Comparison of ENCODE assay signal across 2 cellular contexts in genomic region chr6:4188801-4189200, GRCh38.
TF ChIP-seq lines count a peak whose summit lies in the region.

No MANE protein-coding gene starts in this region.

TF ChIP-seq in GM23338, 12 proteins besides CTCF, POLR2A, EP300 and RAD21:
- TF ChIP-seq ZNF114 (CRISPR knock-in tag; IDR thresholded peaks at IDR 0.05) (no peak), CREB1 (CRISPR knock-in tag; IDR thresholded peaks at IDR 0.05; ENCODE audit: low read depth) (no peak), JUNB (IDR thresholded peaks at IDR 0.05; ENCODE audit: unreplicated experiment) (no peak), POLR2AphosphoS5 (IDR thresholded peaks at IDR 0.05; ENCODE audit: low read depth) (no peak), NANOG (IDR thresholded peaks at IDR 0.05; ENCODE audit: borderline replicate concordance) (no peak), REST (IDR thresholded peaks at IDR 0.05; ENCODE audit: unreplicated experiment) (no peak), EZH2phosphoT487 (IDR thresholded peaks at IDR 0.05; ENCODE audit: unreplicated experiment) (no peak), ZNF331 (CRISPR knock-in tag; IDR thresholded peaks at IDR 0.05; ENCODE audit: low read depth) (no peak), STAT1 (IDR thresholded peaks at IDR 0.05; ENCODE audit: unreplicated experiment) (no peak), EZH2 (IDR thresholded peaks at IDR 0.05; ENCODE audit: low read depth, unreplicated experiment) (no peak)
- TF ChIP-seq, protein P1, sequence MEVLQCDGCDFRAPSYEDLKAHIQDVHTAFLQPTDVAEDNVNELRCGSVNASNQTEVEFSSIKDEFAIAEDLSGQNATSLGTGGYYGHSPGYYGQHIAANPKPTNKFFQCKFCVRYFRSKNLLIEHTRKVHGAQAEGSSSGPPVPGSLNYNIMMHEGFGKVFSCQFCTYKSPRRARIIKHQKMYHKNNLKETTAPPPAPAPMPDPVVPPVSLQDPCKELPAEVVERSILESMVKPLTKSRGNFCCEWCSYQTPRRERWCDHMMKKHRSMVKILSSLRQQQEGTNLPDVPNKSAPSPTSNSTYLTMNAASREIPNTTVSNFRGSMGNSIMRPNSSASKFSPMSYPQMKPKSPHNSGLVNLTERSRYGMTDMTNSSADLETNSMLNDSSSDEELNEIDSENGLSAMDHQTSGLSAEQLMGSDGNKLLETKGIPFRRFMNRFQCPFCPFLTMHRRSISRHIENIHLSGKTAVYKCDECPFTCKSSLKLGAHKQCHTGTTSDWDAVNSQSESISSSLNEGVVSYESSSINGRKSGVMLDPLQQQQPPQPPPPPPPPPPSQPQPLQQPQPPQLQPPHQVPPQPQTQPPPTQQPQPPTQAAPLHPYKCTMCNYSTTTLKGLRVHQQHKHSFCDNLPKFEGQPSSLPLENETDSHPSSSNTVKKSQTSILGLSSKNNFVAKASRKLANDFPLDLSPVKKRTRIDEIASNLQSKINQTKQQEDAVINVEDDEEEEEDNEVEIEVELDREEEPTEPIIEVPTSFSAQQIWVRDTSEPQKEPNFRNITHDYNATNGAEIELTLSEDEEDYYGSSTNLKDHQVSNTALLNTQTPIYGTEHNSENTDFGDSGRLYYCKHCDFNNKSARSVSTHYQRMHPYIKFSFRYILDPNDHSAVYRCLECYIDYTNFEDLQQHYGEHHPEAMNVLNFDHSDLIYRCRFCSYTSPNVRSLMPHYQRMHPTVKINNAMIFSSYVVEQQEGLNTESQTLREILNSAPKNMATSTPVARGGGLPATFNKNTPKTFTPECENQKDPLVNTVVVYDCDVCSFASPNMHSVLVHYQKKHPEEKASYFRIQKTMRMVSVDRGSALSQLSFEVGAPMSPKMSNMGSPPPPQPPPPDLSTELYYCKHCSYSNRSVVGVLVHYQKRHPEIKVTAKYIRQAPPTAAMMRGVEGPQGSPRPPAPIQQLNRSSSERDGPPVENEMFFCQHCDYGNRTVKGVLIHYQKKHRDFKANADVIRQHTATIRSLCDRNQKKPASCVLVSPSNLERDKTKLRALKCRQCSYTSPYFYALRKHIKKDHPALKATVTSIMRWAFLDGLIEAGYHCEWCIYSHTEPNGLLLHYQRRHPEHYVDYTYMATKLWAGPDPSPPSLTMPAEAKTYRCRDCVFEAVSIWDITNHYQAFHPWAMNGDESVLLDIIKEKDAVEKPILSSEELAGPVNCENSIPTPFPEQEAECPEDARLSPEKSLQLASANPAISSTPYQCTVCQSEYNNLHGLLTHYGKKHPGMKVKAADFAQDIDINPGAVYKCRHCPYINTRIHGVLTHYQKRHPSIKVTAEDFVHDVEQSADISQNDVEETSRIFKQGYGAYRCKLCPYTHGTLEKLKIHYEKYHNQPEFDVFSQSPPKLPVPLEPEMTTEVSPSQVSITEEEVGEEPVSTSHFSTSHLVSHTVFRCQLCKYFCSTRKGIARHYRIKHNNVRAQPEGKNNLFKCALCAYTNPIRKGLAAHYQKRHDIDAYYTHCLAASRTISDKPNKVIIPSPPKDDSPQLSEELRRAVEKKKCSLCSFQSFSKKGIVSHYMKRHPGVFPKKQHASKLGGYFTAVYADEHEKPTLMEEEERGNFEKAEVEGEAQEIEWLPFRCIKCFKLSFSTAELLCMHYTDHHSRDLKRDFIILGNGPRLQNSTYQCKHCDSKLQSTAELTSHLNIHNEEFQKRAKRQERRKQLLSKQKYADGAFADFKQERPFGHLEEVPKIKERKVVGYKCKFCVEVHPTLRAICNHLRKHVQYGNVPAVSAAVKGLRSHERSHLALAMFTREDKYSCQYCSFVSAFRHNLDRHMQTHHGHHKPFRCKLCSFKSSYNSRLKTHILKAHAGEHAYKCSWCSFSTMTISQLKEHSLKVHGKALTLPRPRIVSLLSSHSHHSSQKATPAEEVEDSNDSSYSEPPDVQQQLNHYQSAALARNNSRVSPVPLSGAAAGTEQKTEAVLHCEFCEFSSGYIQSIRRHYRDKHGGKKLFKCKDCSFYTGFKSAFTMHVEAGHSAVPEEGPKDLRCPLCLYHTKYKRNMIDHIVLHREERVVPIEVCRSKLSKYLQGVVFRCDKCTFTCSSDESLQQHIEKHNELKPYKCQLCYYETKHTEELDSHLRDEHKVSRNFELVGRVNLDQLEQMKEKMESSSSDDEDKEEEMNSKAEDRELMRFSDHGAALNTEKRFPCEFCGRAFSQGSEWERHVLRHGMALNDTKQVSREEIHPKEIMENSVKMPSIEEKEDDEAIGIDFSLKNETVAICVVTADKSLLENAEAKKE (CRISPR knock-in tag; IDR thresholded peaks at IDR 0.05): no peak
- TF ChIP-seq, protein P2, sequence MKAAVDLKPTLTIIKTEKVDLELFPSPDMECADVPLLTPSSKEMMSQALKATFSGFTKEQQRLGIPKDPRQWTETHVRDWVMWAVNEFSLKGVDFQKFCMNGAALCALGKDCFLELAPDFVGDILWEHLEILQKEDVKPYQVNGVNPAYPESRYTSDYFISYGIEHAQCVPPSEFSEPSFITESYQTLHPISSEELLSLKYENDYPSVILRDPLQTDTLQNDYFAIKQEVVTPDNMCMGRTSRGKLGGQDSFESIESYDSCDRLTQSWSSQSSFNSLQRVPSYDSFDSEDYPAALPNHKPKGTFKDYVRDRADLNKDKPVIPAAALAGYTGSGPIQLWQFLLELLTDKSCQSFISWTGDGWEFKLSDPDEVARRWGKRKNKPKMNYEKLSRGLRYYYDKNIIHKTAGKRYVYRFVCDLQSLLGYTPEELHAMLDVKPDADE (IDR thresholded peaks at IDR 0.05): no peak

TF ChIP-seq in K562, 482 proteins besides CTCF, POLR2A, EP300 and RAD21:
- TF ChIP-seq ELF4 (CRISPR knock-in tag; IDR thresholded peaks at IDR 0.05) (no peak), MNT (conservative IDR thresholded peaks at IDR 0.05) (no peak), NCOA1 (IDR thresholded peaks at IDR 0.05; ENCODE audit: low read depth) (no peak), ARID2 (IDR thresholded peaks at IDR 0.05) (no peak), BCOR (IDR thresholded peaks at IDR 0.05) (no peak), ZBTB33 (CRISPR knock-in tag; IDR thresholded peaks at IDR 0.05) (peak; percentile 82), FOXP1 (CRISPR knock-in tag; IDR thresholded peaks at IDR 0.05) (no peak), TAF15 (IDR thresholded peaks at IDR 0.05; ENCODE audit: low read depth, low read length) (no peak), MIER1 (IDR thresholded peaks at IDR 0.05; ENCODE audit: low read depth) (no peak), ZNF644 (tag; IDR thresholded peaks at IDR 0.05; ENCODE audit: low read depth) (no peak), ZFPM2 (CRISPR knock-in tag; IDR thresholded peaks at IDR 0.05) (no peak), YBX1 (IDR thresholded peaks at IDR 0.05) (no peak), ZNF224 (CRISPR knock-in tag; IDR thresholded peaks at IDR 0.05) (no peak), ZSCAN29 (IDR thresholded peaks at IDR 0.05) (no peak), SIN3B (IDR thresholded peaks at IDR 0.05; ENCODE audit: low read depth) (no peak), ZBTB7A (IDR thresholded peaks at IDR 0.05; ENCODE audit: borderline replicate concordance, control insufficient read depth, low read depth, low read length) (no peak), YY1 (IDR thresholded peaks at IDR 0.05; ENCODE audit: borderline replicate concordance in 1 of 3, control insufficient read depth in 1 of 3, extremely low read depth in 1 of 3, insufficient read depth in 3 of 3, insufficient read length in 1 of 3, insufficient replicate concordance in 2 of 3, low read depth in 1 of 3, low read length in 2 of 3) (peak in 1 of 3 experiments; percentile 62), ZNF133 (CRISPR knock-in tag; IDR thresholded peaks at IDR 0.05) (no peak), NR2C2 (CRISPR knock-in tag; IDR thresholded peaks at IDR 0.05) (no peak), NR2C2 (tag; IDR thresholded peaks at IDR 0.05) (no peak), GATA2 (CRISPR knock-in tag; IDR thresholded peaks at IDR 0.05) (no peak), ZNF232 (CRISPR knock-in tag; IDR thresholded peaks at IDR 0.05) (no peak), GTF3C2 (IDR thresholded peaks at IDR 0.05; ENCODE audit: borderline replicate concordance, extremely low read depth, insufficient read length) (no peak), SRSF9 (IDR thresholded peaks at IDR 0.05; ENCODE audit: borderline replicate concordance, low read depth, low read length) (no peak), CBX8 (IDR thresholded peaks at IDR 0.05; ENCODE audit: borderline replicate concordance, extremely low read depth, low read depth, low read length, poor library complexity, severe bottlenecking) (no peak), RHOXF2B (CRISPR knock-in tag; conservative IDR thresholded peaks at IDR 0.05) (no peak), E2F6 (IDR thresholded peaks at IDR 0.05; ENCODE audit: borderline replicate concordance in 1 of 2, extremely low read depth in 1 of 2, insufficient read depth in 1 of 2, insufficient read length in 1 of 2, low read depth in 1 of 2, low read length in 1 of 2, poor library complexity in 1 of 2, severe bottlenecking in 1 of 2) (peak in 1 of 2 experiments; percentile 53), NRF1 (conservative IDR thresholded peaks at IDR 0.05 in 1 of 2, IDR thresholded peaks at IDR 0.05 in 1 of 2) (peak; percentile 45 to 56), ZNF384 (IDR thresholded peaks at IDR 0.05; ENCODE audit: low read depth, low read length) (no peak), PTTG1 (tag; IDR thresholded peaks at IDR 0.05; ENCODE audit: low read depth) (no peak), RB1 (IDR thresholded peaks at IDR 0.05; ENCODE audit: low read depth) (no peak)
- TF ChIP-seq, protein P3, sequence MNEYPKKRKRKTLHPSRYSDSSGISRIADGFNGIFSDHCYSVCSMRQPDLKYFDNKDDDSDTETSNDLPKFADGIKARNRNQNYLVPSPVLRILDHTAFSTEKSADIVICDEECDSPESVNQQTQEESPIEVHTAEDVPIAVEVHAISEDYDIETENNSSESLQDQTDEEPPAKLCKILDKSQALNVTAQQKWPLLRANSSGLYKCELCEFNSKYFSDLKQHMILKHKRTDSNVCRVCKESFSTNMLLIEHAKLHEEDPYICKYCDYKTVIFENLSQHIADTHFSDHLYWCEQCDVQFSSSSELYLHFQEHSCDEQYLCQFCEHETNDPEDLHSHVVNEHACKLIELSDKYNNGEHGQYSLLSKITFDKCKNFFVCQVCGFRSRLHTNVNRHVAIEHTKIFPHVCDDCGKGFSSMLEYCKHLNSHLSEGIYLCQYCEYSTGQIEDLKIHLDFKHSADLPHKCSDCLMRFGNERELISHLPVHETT (CRISPR knock-in tag; conservative IDR thresholded peaks at IDR 0.05 in 1 of 2, IDR thresholded peaks at IDR 0.05 in 1 of 2): no peak
- TF ChIP-seq, protein P4, sequence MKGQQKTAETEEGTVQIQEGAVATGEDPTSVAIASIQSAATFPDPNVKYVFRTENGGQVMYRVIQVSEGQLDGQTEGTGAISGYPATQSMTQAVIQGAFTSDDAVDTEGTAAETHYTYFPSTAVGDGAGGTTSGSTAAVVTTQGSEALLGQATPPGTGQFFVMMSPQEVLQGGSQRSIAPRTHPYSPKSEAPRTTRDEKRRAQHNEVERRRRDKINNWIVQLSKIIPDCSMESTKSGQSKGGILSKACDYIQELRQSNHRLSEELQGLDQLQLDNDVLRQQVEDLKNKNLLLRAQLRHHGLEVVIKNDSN (CRISPR knock-in tag; IDR thresholded peaks at IDR 0.05): no peak
- TF ChIP-seq, protein P5, sequence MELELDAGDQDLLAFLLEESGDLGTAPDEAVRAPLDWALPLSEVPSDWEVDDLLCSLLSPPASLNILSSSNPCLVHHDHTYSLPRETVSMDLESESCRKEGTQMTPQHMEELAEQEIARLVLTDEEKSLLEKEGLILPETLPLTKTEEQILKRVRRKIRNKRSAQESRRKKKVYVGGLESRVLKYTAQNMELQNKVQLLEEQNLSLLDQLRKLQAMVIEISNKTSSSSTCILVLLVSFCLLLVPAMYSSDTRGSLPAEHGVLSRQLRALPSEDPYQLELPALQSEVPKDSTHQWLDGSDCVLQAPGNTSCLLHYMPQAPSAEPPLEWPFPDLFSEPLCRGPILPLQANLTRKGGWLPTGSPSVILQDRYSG (tag; conservative IDR thresholded peaks at IDR 0.05; ENCODE audit: low read depth): no peak
TF ChIP-seq in K562: peak in this region for 4.
